ENCODE assay signal across 25 cellular contexts in genomic region chr3:144148356-144148755, GRCh38.
"Had no signal": no experiment of that assay in that cellular context is flagged by ENCODE, and none has a peak within 500 bp of the region (broad histone marks: within the 10 kb centered on the region; RNA-seq: fewer than 3 reads in every experiment).

No MANE protein-coding gene starts in this region.

- H3K27ac ChIP-seq: neural progenitor cell, ovary, parathyroid adenoma, psoas muscle, right lobe of liver, sigmoid colon, stomach, thoracic aorta, thyroid gland, tibial nerve, upper lobe of left lung, vagina had no signal

- H3K79me2 ChIP-seq: parathyroid adenoma had no signal

- ATAC-seq: psoas muscle; right cardiac atrium; right lobe of liver; stimulated activated effector memory CD8-positive, alpha-beta T cell treated with anti-CD3 and anti-CD28 coated beads, Interleukin-12 subunit alpha, Interleukin-12 subunit beta, amount 100 ng/mL, for 72 hours; stimulated activated naive B cell treated with anti-CD40 and anti-IgM and Interleukin-4, amounts not matched to agents 10 μg/mL and 1 μg/mL and 100 μg/mL, for 72 hours had no signal

- FAIRE-seq: small intestine, urothelium cell line had no signal

- H2AFZ ChIP-seq: neural progenitor cell, parathyroid adenoma had no signal

- H3K36me3 ChIP-seq: neural progenitor cell, ovary, right lobe of liver, sigmoid colon, stomach, thoracic aorta, thyroid gland, tibial nerve, upper lobe of left lung, vagina had no signal

- DNase-seq: occipital lobe; ovary; posterior cingulate gyrus; psoas muscle; right cardiac atrium; right lobe of liver; sigmoid colon; small intestine; stimulated activated CD4-positive, alpha-beta T cell treated with anti-CD3 and anti-CD28 coated beads, Interleukin-15, amount 100 ng/mL, for 24 hours; stimulated activated CD4-positive, alpha-beta T cell treated with anti-CD3 and anti-CD28 coated beads, Interleukin-2, amount 100 ng/mL, for 24 hours; stimulated activated CD4-positive, alpha-beta T cell treated with anti-CD3 and anti-CD28 coated beads, Interleukin-2, amount 100 ng/mL, for 48 hours; stimulated activated CD4-positive, alpha-beta T cell treated with anti-CD3 and anti-CD28 coated beads, Interleukin-4, amount 100 ng/mL, for 24 hours; stimulated activated naive B cell treated with anti-CD40 and anti-IgM and Interleukin-4, amounts not matched to agents 10 μg/mL and 1 μg/mL and 100 μg/mL, for 72 hours; stimulated activated naive CD4-positive, alpha-beta T cell treated with Interleukin-2 at 50 U/mL for 16 hours; stomach; thyroid gland; trophoblast cell; upper lobe of left lung had no signal

- H3K9me3 ChIP-seq: ovary, psoas muscle, right lobe of liver, sigmoid colon, stomach, thoracic aorta, thyroid gland, tibial nerve, upper lobe of left lung, vagina had no signal

- H3K4me2 ChIP-seq: neural progenitor cell had no signal

- H3K9ac ChIP-seq: neural progenitor cell, parathyroid adenoma had no signal

- H3K27me3 ChIP-seq: neural progenitor cell, ovary, right lobe of liver, sigmoid colon, stomach, thyroid gland, tibial nerve, upper lobe of left lung, vagina had no signal

- H3K4me3 ChIP-seq: neural progenitor cell, ovary, psoas muscle, right lobe of liver, sigmoid colon, stomach, thoracic aorta, thyroid gland, tibial nerve, upper lobe of left lung, vagina had no signal

- H3K4me1 ChIP-seq: neural progenitor cell, parathyroid adenoma, psoas muscle, right lobe of liver, thyroid gland, tibial nerve, upper lobe of left lung, vagina had no signal
